In genomic region chr19:43939557-43940260, GRCh38 we compare ENCODE assay signal across 32 cellular contexts. TPM values are rescaled to one million over a fixed set of nuclear protein-coding genes. Genes with fewer than 3 reads are reported as not detected.
"Had no signal": no experiment of that assay in that cellular context is flagged by ENCODE, and none has a peak within 500 bp of the region (broad histone marks: within the 10 kb centered on the region; RNA-seq: fewer than 3 reads in every experiment).

No MANE protein-coding gene starts in this region.

- H3K27me3 Mint-ChIP-seq: activated naive CD4-positive, alpha-beta T cell treated with anti-CD3 and anti-CD28 coated beads, Interleukin-2, amount 10 ng/mL, durations not matched to agents 7 days and 5 days had no signal

- ATAC-seq: activated CD8-positive, alpha-beta memory T cell treated with anti-CD3 and anti-CD28 coated beads, Interleukin-2, amount 10 ng/mL, durations not matched to agents 7 days and 5 days; activated CD8-positive, alpha-beta T cell treated with anti-CD3 and anti-CD28 coated beads, Interleukin-2, amount 10 ng/mL, durations not matched to agents 7 days and 5 days; activated naive CD8-positive, alpha-beta T cell treated with anti-CD3 and anti-CD28 coated beads, Interleukin-2, amount 50 U/mL, for 24 hours had no signal

- H3K4me3 Mint-ChIP-seq: activated B cell treated with CpG ODN at 0.5 μM for 24 hours; activated CD4-positive, alpha-beta memory T cell treated with anti-CD3 and anti-CD28 coated beads, Interleukin-2, amount 10 ng/mL, durations not matched to agents 7 days and 5 days; activated CD4-positive, alpha-beta T cell treated with anti-CD3 and anti-CD28 coated beads, Interleukin-2, amount 10 ng/mL, durations not matched to agents 7 days and 5 days; activated CD8-positive, alpha-beta memory T cell treated with anti-CD3 and anti-CD28 coated beads, Interleukin-2, amount 10 ng/mL, durations not matched to agents 7 days and 5 days; activated CD8-positive, alpha-beta T cell treated with anti-CD3 and anti-CD28 coated beads, Interleukin-2, amount 10 ng/mL, durations not matched to agents 7 days and 5 days; activated naive CD4-positive, alpha-beta T cell treated with anti-CD3 and anti-CD28 coated beads, Interleukin-2, amount 10 ng/mL, durations not matched to agents 7 days and 5 days; activated naive CD4-positive, alpha-beta T cell treated with anti-CD3 and anti-CD28 coated beads, Interleukin-2, amount 50 U/mL, for 24 hours; activated naive CD8-positive, alpha-beta T cell; activated naive CD8-positive, alpha-beta T cell treated with anti-CD3 and anti-CD28 coated beads, Interleukin-2, amount 10 ng/mL, durations not matched to agents 7 days and 5 days; activated naive CD8-positive, alpha-beta T cell treated with anti-CD3 and anti-CD28 coated beads, Interleukin-2, amount 50 U/mL, for 24 hours; activated T-cell treated with anti-CD3 and anti-CD28 coated beads, Interleukin-2, amount 50 U/mL, for 24 hours; brain; T-helper 1 cell treated with Interleukin-12 subunit alpha and Interleukin-12 subunit beta and Interleukin-4 antibody, amounts not matched to agents 30 μg/mL and 1 μg/mL, for 36 hours; T-helper 2 cell treated with Interferon-gamma antibody and Interleukin-4, amounts not matched to agents 5 μg/mL and 100 μg/mL, for 36 hours had no signal

- H3K36me3 ChIP-seq: ascending aorta had no signal

- H3K4me1 ChIP-seq: ascending aorta had no signal

- H3K4me3 ChIP-seq: ascending aorta had no signal

- FAIRE-seq: TTC549 had no signal

- H3K27me3 ChIP-seq: ascending aorta had no signal

- H3K27ac ChIP-seq: ascending aorta, VCaP had no signal

- H3K27ac Mint-ChIP-seq: activated B cell treated with CpG ODN at 0.5 μM for 24 hours; activated CD4-positive, alpha-beta memory T cell treated with anti-CD3 and anti-CD28 coated beads, Interleukin-2, amount 10 ng/mL, durations not matched to agents 7 days and 5 days; activated CD4-positive, alpha-beta T cell treated with anti-CD3 and anti-CD28 coated beads, Interleukin-2, amount 10 ng/mL, durations not matched to agents 7 days and 5 days; activated CD8-positive, alpha-beta memory T cell treated with anti-CD3 and anti-CD28 coated beads, Interleukin-2, amount 10 ng/mL, durations not matched to agents 7 days and 5 days; activated CD8-positive, alpha-beta T cell treated with anti-CD3 and anti-CD28 coated beads, Interleukin-2, amount 10 ng/mL, durations not matched to agents 7 days and 5 days; activated naive CD4-positive, alpha-beta T cell treated with anti-CD3 and anti-CD28 coated beads, Interleukin-2, amount 10 ng/mL, durations not matched to agents 7 days and 5 days; activated naive CD4-positive, alpha-beta T cell treated with anti-CD3 and anti-CD28 coated beads, Interleukin-2, amount 50 U/mL, for 24 hours; activated naive CD8-positive, alpha-beta T cell; activated naive CD8-positive, alpha-beta T cell treated with anti-CD3 and anti-CD28 coated beads, Interleukin-2, amount 10 ng/mL, durations not matched to agents 7 days and 5 days; activated naive CD8-positive, alpha-beta T cell treated with anti-CD3 and anti-CD28 coated beads, Interleukin-2, amount 50 U/mL, for 24 hours; activated T-cell treated with anti-CD3 and anti-CD28 coated beads, Interleukin-2, amount 50 U/mL, for 24 hours; activated T-helper 2 cell treated with anti-CD3 and anti-CD28 coated beads, Interferon-gamma antibody, Interleukin-2, Interleukin-4, amounts not matched to agents 10 μg/mL and 5 μg/mL and 100 μg/mL, durations not matched to agents 14 hours and 24 hours and 36 hours; brain; T-helper 1 cell treated with Interleukin-12 subunit alpha and Interleukin-12 subunit beta and Interleukin-4 antibody, amounts not matched to agents 30 μg/mL and 1 μg/mL, for 36 hours; T-helper 2 cell treated with Interferon-gamma antibody and Interleukin-4, amounts not matched to agents 5 μg/mL and 100 μg/mL, for 36 hours had no signal

- H3K4me1 Mint-ChIP-seq: activated naive CD4-positive, alpha-beta T cell treated with anti-CD3 and anti-CD28 coated beads, Interleukin-2, amount 50 U/mL, for 24 hours had no signal

- DNase-seq: activated B cell treated with CpG ODN at 0.5 μM for 24 hours; activated CD4-positive, alpha-beta memory T cell treated with anti-CD3 and anti-CD28 coated beads, Interleukin-2, amount 10 ng/mL, durations not matched to agents 7 days and 5 days; activated CD4-positive, alpha-beta T cell treated with anti-CD3 and anti-CD28 coated beads for 48 hours; activated CD4-positive, alpha-beta T cell treated with anti-CD3 and anti-CD28 coated beads, Interleukin-2, amount 10 ng/mL, durations not matched to agents 7 days and 5 days; activated CD4-positive, alpha-beta T cell treated with anti-CD3 and anti-CD28 coated beads, Interleukin-2, amount 50 U/mL, for 48 hours; activated CD4-positive, CD25-positive, alpha-beta regulatory T cell treated with anti-CD3 and anti-CD28 coated beads, Interleukin-2, amount 50 U/mL, for 72 hours; activated CD8-positive, alpha-beta memory T cell treated with anti-CD3 and anti-CD28 coated beads for 24 hours; activated CD8-positive, alpha-beta memory T cell treated with anti-CD3 and anti-CD28 coated beads, Interleukin-2, amount 10 ng/mL, durations not matched to agents 7 days and 5 days; activated CD8-positive, alpha-beta memory T cell treated with anti-CD3 and anti-CD28 coated beads, Interleukin-2, amount 50 U/mL, for 48 hours; activated CD8-positive, alpha-beta T cell treated with anti-CD3 and anti-CD28 coated beads, Interleukin-2, amount 10 ng/mL, durations not matched to agents 7 days and 5 days; activated effector memory CD4-positive, alpha-beta T cell treated with Interleukin-2 at 50 U/mL for 16 hours; activated gamma-delta T cell; activated naive CD4-positive, alpha-beta T cell treated with anti-CD3 and anti-CD28 coated beads, Interleukin-2, amount 10 ng/mL, durations not matched to agents 7 days and 5 days; activated naive CD4-positive, alpha-beta T cell treated with Interleukin-2 at 50 U/mL for 16 hours; activated naive CD8-positive, alpha-beta T cell treated with anti-CD3 and anti-CD28 coated beads, Interleukin-2, amount 10 ng/mL, durations not matched to agents 7 days and 5 days; activated naive CD8-positive, alpha-beta T cell treated with anti-CD3 and anti-CD28 coated beads, Interleukin-2, amount 50 U/mL, for 24 hours; activated T-cell treated with anti-CD3 and anti-CD28 coated beads, Interleukin-2, amount 50 U/mL, for 24 hours; activated T-cell treated with anti-CD3 and anti-CD28 coated beads, Interleukin-2, amount 50 U/mL, for 48 hours; amygdala; anterior cingulate cortex; central memory CD4-positive, alpha-beta T cell; T-helper 2 cell; T-helper 9 cell had no signal

- H3K36me3 Mint-ChIP-seq: activated CD8-positive, alpha-beta memory T cell treated with anti-CD3 and anti-CD28 coated beads, Interleukin-2, amount 10 ng/mL, durations not matched to agents 7 days and 5 days; activated naive CD8-positive, alpha-beta T cell treated with anti-CD3 and anti-CD28 coated beads, Interleukin-2, amount 10 ng/mL, durations not matched to agents 7 days and 5 days; brain had no signal

RNA-seq across cellular contexts. Expression of gene ZNF155, which starts 44.3 kb away (rescaled TPM):
- total RNA-seq: ascending aorta had no signal

RNA-seq across cellular contexts. Expression of gene ZNF404, which starts 55.9 kb away (rescaled TPM):
- total RNA-seq: ascending aorta had no signal
